In the genomic region with DNA sequence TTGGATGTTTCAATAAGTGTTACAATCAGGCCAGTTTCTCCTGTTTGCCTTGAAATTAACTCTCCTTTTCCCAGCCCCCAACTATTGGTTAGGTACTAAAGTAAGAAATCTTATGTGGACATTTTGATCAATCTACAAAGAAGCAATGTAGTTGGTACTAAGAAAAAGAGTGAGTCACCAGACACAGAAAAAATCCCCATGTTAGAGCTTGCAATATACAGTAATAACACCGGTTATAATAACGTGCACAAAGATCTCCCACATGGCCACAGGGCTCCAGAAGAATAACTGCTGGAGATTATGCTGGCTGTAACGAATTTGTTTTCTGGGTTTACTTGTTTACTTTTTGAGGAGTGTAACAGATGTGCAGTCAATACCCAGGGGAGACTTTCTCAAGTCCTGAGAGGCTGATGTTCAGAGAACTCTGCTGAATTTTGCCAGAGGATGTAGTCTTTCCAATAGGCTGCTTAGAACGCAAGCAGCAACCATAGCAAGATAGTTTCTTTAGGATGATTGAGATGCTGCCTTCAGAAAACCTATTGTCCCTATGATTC, we compare ENCODE assay signal across 21 cellular contexts.
"Had no signal": no experiment of that assay in that cellular context is flagged by ENCODE, and none has a peak within 500 bp of the region (broad histone marks: within the 10 kb centered on the region; RNA-seq: fewer than 3 reads in every experiment).

No MANE protein-coding gene starts in this region.

- FAIRE-seq: urothelium cell line had no signal

- H3K27ac Mint-ChIP-seq: activated CD4-positive, alpha-beta memory T cell treated with anti-CD3 and anti-CD28 coated beads for 36 hours; activated naive CD4-positive, alpha-beta T cell treated with anti-CD3 and anti-CD28 coated beads, Interleukin-2, amount 10 ng/mL, durations not matched to agents 7 days and 5 days; activated naive CD8-positive, alpha-beta T cell treated with anti-CD3 and anti-CD28 coated beads, Interleukin-2, amount 50 U/mL, for 24 hours; activated T-cell treated with anti-CD3 and anti-CD28 coated beads, Interleukin-2, amount 50 U/mL, for 24 hours; neural progenitor cell; stimulated activated naive CD8-positive, alpha-beta T cell treated with anti-CD3 and anti-CD28 coated beads, Interleukin-15, Interleukin-2, amounts not matched to agents 100 ng/mL and 50 ng/mL, for 24 hours had no signal

- H3K4me1 Mint-ChIP-seq: activated naive CD4-positive, alpha-beta T cell treated with anti-CD3 and anti-CD28 coated beads, Interleukin-2, amount 10 ng/mL, durations not matched to agents 7 days and 5 days; activated naive CD8-positive, alpha-beta T cell treated with anti-CD3 and anti-CD28 coated beads, Interleukin-2, amount 50 U/mL, for 24 hours; central memory CD8-positive, alpha-beta T cell; neural progenitor cell had no signal

- H3K27me3 ChIP-seq: colonic mucosa, neural progenitor cell, tibial nerve had no signal

- H2AFZ ChIP-seq: hepatocyte, neural progenitor cell had no signal

- DNase-seq: activated CD4-positive, alpha-beta memory T cell treated with anti-CD3 and anti-CD28 coated beads for 36 hours; activated effector memory CD4-positive, alpha-beta T cell treated with Interleukin-2 at 50 U/mL for 16 hours; activated naive CD4-positive, alpha-beta T cell treated with anti-CD3 and anti-CD28 coated beads, Interleukin-2, amount 10 ng/mL, durations not matched to agents 7 days and 5 days; activated naive CD8-positive, alpha-beta T cell treated with anti-CD3 and anti-CD28 coated beads, Interleukin-2, amount 50 U/mL, for 24 hours; activated T-cell treated with anti-CD3 and anti-CD28 coated beads, Interleukin-2, amount 50 U/mL, for 24 hours; anterior cingulate cortex; colonic mucosa; mesenchymal stem cell; mucosa of descending colon; naive B cell; psoas muscle; right cardiac atrium; WERI-Rb-1 had no signal

- H3K79me2 ChIP-seq: hepatocyte had no signal

- H3K36me3 ChIP-seq: colonic mucosa, neural progenitor cell, tibial nerve, WERI-Rb-1 had no signal

- H3K27me3 Mint-ChIP-seq: activated naive CD4-positive, alpha-beta T cell treated with anti-CD3 and anti-CD28 coated beads, Interleukin-2, amount 10 ng/mL, durations not matched to agents 7 days and 5 days; brain had no signal

- H3K4me3 ChIP-seq: colonic mucosa, hepatocyte, mucosa of descending colon, neural progenitor cell, psoas muscle, skin epidermis, tibial nerve had no signal

- H3K4me1 ChIP-seq: colonic mucosa, neural progenitor cell, psoas muscle, tibial nerve had no signal

- H3K36me3 Mint-ChIP-seq: activated CD4-positive, alpha-beta memory T cell treated with anti-CD3 and anti-CD28 coated beads for 36 hours; activated naive CD4-positive, alpha-beta T cell treated with anti-CD3 and anti-CD28 coated beads, Interleukin-2, amount 10 ng/mL, durations not matched to agents 7 days and 5 days; brain; neural progenitor cell had no signal

- ATAC-seq: activated naive CD8-positive, alpha-beta T cell treated with anti-CD3 and anti-CD28 coated beads, Interleukin-2, amount 50 U/mL, for 24 hours; mucosa of descending colon; psoas muscle; right cardiac atrium had no signal

- H3K4me3 Mint-ChIP-seq: activated CD4-positive, alpha-beta memory T cell treated with anti-CD3 and anti-CD28 coated beads for 36 hours; activated naive CD4-positive, alpha-beta T cell treated with anti-CD3 and anti-CD28 coated beads, Interleukin-2, amount 10 ng/mL, durations not matched to agents 7 days and 5 days; activated naive CD8-positive, alpha-beta T cell treated with anti-CD3 and anti-CD28 coated beads, Interleukin-2, amount 50 U/mL, for 24 hours; activated T-cell treated with anti-CD3 and anti-CD28 coated beads, Interleukin-2, amount 50 U/mL, for 24 hours; brain; central memory CD8-positive, alpha-beta T cell; naive B cell; neural progenitor cell; stimulated activated naive CD8-positive, alpha-beta T cell treated with anti-CD3 and anti-CD28 coated beads, Interleukin-15, Interleukin-2, amounts not matched to agents 100 ng/mL and 50 ng/mL, for 24 hours had no signal

- H3K4me2 ChIP-seq: hepatocyte, neural progenitor cell had no signal

- H3K27ac ChIP-seq: colonic mucosa, hepatocyte, neural progenitor cell, psoas muscle, skin epidermis, tibial nerve, WERI-Rb-1 had no signal

- H3K9ac ChIP-seq: neural progenitor cell had no signal

- H3K9me3 ChIP-seq: colonic mucosa, mucosa of descending colon, psoas muscle, tibial nerve had no signal

- H3K9me3 Mint-ChIP-seq: activated CD4-positive, alpha-beta memory T cell treated with anti-CD3 and anti-CD28 coated beads for 36 hours; activated naive CD4-positive, alpha-beta T cell treated with anti-CD3 and anti-CD28 coated beads, Interleukin-2, amount 10 ng/mL, durations not matched to agents 7 days and 5 days; activated naive CD8-positive, alpha-beta T cell treated with anti-CD3 and anti-CD28 coated beads, Interleukin-2, amount 50 U/mL, for 24 hours; activated T-cell treated with anti-CD3 and anti-CD28 coated beads, Interleukin-2, amount 50 U/mL, for 24 hours; brain; central memory CD8-positive, alpha-beta T cell had no signal
